In the genomic region with DNA sequence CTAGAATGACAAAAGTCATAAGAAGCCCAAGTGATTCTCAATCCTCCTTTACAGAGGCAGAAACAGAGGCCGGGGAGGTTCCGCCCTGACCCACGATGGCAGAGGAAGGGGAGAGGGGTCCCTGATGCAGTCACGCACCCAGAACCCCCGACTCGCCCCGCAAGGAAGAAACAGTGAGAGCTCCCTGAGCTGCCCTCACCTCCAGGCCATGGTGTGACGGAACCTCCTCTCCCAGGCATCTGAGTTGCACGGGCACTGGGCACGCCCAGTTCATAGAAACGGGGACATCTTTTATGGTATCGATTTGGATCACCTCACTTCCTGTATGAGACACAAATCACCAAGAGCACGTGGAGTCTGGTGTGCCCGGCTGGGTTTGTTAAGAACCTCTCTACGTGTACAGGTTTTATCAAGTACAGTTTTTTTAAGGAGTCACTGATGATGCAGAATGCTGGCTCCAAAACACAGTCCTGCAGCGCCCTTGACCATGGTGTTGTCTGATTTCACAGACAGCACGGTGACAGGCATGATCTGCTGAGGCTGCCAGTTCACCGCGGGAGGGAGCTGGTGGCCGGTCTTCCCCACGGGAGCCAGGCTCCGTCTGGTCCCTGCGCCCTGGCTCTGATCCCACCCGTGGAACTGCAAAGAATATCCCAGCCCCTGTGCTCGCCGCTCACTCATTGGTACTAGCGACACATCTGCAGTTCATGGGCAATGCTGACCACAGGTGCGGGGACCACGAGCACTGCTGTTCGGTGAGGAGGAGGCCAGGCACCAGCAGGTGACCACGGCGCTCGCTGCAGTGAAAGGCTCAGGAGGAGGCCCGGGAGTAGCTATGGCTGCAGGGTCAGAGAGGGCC, we compare ENCODE assay signal across 1 cellular context.
TF ChIP-seq lines count a peak whose summit lies in the region.

No MANE protein-coding gene starts in this region.

TF ChIP-seq in liver, 16 proteins besides CTCF, POLR2A, EP300 and RAD21 (continued from another document):
- no peak for TF ChIP-seq ZBTB33 (IDR thresholded peaks at IDR 0.05)
- TF ChIP-seq EGR1 (IDR thresholded peaks at IDR 0.05; ENCODE audit: low read depth in 2 of 2): no peak
- no peak for TF ChIP-seq YY1 (IDR thresholded peaks at IDR 0.05)
- TF ChIP-seq SP1 (IDR thresholded peaks at IDR 0.05): no peak
- no peak for TF ChIP-seq HNF4G (IDR thresholded peaks at IDR 0.05)
